ENCODE assay signal across 19 cellular contexts in genomic region chr9:110753734-110754231, GRCh38.
DNase-seq lines count a peak whose midpoint lies in the region; ATAC-seq and TF ChIP-seq lines count a peak whose summit lies in the region.
"Had no signal": no experiment of that assay in that cellular context is flagged by ENCODE, and none has a peak within 500 bp of the region (broad histone marks: within the 10 kb centered on the region; RNA-seq: fewer than 3 reads in every experiment).

No MANE protein-coding gene starts in this region.

- POLR2A ChIA-PET in PC-9 (lab: Charles Lee; ENCODE audit: unreplicated experiment): interaction anchor here (0.7 kb wide), 1 partner anchor 1398 kb away, joined by 3 read pairs; no protein-coding TSS in a partner anchor
- POLR2A ChIA-PET in naive thymus-derived CD4-positive, alpha-beta T cell (lab: Charles Lee): no interaction called here

- no peak overlapping the region for H3K27ac Mint-ChIP-seq in naive thymus-derived CD4-positive, alpha-beta T cell
- H3K27ac Mint-ChIP-seq: dendritic cell treated with granulocyte-macrophage colony-stimulating factor and Interleukin-4, amounts not matched to agents 40 ng/mL and 50 ng/mL, for 4 days had no signal

- no peaks in the 10 kb centered on the region for H3K27me3 ChIP-seq in PC-9 (ENCODE audit: insufficient read depth, low read depth)
- no peaks in the 10 kb centered on the region for H3K27me3 ChIP-seq in gastrocnemius medialis
- no peaks in the 10 kb centered on the region for H3K27me3 ChIP-seq in naive thymus-derived CD4-positive, alpha-beta T cell (ENCODE audit: control insufficient read depth in 2 of 2, insufficient read depth in 2 of 2, low read length in 2 of 2)
- H3K27me3 ChIP-seq in smooth muscle cell (ENCODE audit: low read depth): no peaks in the 10 kb centered on the region
- H3K27me3 ChIP-seq: neutrophil had no signal

- H3K4me1 Mint-ChIP-seq in naive thymus-derived CD4-positive, alpha-beta T cell: no peaks in the 10 kb centered on the region

- H3K79me2 ChIP-seq in PC-9 (ENCODE audit: low read depth) (no peaks in the 10 kb centered on the region), smooth muscle cell (ENCODE audit: low read depth) (no peaks in the 10 kb centered on the region)

- H2AFZ ChIP-seq in PC-9: no peak overlapping the region
- no peak overlapping the region for H2AFZ ChIP-seq in smooth muscle cell (ENCODE audit: low read depth)

- peak; percentile 71 for ATAC-seq in gastrocnemius medialis
- ATAC-seq in naive thymus-derived CD4-positive, alpha-beta T cell: no peak
- ATAC-seq: esophagus mucosa, mucosa of descending colon, right cardiac atrium had no signal

- no peaks in the 10 kb centered on the region for H3K36me3 ChIP-seq in PC-9 (ENCODE audit: low read depth)
- H3K36me3 ChIP-seq in gastrocnemius medialis: no peaks in the 10 kb centered on the region
- H3K36me3 ChIP-seq in naive thymus-derived CD4-positive, alpha-beta T cell (ENCODE audit: control insufficient read depth in 2 of 3, insufficient read depth in 3 of 3, low read length in 3 of 3): no peaks in the 10 kb centered on the region
- no peaks in the 10 kb centered on the region for H3K36me3 ChIP-seq in smooth muscle cell (ENCODE audit: low read depth)
- H3K36me3 ChIP-seq: neutrophil had no signal

- peak overlapping the region; percentile 77 for H3K27ac ChIP-seq in PC-9
- H3K27ac ChIP-seq in gastrocnemius medialis: peak overlapping the region in 1 of 4 donors; percentile 52
- no peak overlapping the region for H3K27ac ChIP-seq in naive thymus-derived CD4-positive, alpha-beta T cell (ENCODE audit: low read depth, low read length)
- H3K27ac ChIP-seq in smooth muscle cell (ENCODE audit: low read depth): no peak overlapping the region
- H3K27ac ChIP-seq: neutrophil had no signal

- WGBS in smooth muscle cell (ENCODE audit: low lambda C conversion rate): 93% methylated on average over 1 of the region's 1 CpG

- H3K9me2 ChIP-seq in PC-9 (ENCODE audit: insufficient read depth): no peaks in the 10 kb centered on the region

- no peak overlapping the region for H3K4me3 Mint-ChIP-seq in naive thymus-derived CD4-positive, alpha-beta T cell
- H3K4me3 Mint-ChIP-seq: dendritic cell treated with granulocyte-macrophage colony-stimulating factor and Interleukin-4, amounts not matched to agents 40 ng/mL and 50 ng/mL, for 4 days had no signal

- CTCF ChIA-PET in PC-9 (lab: Charles Lee): no interaction called here
- CTCF ChIA-PET in naive thymus-derived CD4-positive, alpha-beta T cell (lab: Charles Lee): interaction anchor here (0.6 kb wide), 1 partner anchor 20 kb away, joined by 3 read pairs; no protein-coding TSS in a partner anchor

- H3K4me1 ChIP-seq in PC-9 (replicated peaks; ENCODE audit: insufficient read depth) (peaks cover 35% of the 10 kb centered on the region), gastrocnemius medialis (no peaks in the 10 kb centered on the region), smooth muscle cell (ENCODE audit: low read depth) (no peaks in the 10 kb centered on the region)
- H3K4me1 ChIP-seq in naive thymus-derived CD4-positive, alpha-beta T cell (ENCODE audit: control insufficient read depth in 2 of 2, insufficient read depth in 2 of 2, low read length in 2 of 2): no peaks in the 10 kb centered on the region

- no TSS peak for BruUV-seq in PC-9 (replicated peaks; lab: Mats Ljungman, UMichigan)

- H3K4me3 ChIP-seq in PC-9: no peak overlapping the region
- H3K4me3 ChIP-seq in epithelial cell of esophagus (ENCODE audit: low read length): no peak overlapping the region
- H3K4me3 ChIP-seq in gastrocnemius medialis: no peak overlapping the region
- H3K4me3 ChIP-seq in naive thymus-derived CD4-positive, alpha-beta T cell (ENCODE audit: low read length): no peak overlapping the region
- no peak overlapping the region for H3K4me3 ChIP-seq in smooth muscle cell
- H3K4me3 ChIP-seq: mucosa of descending colon had no signal

- no peak overlapping the region for H3K9ac ChIP-seq in smooth muscle cell (ENCODE audit: low read depth)

- peaks cover 22% of the 10 kb centered on the region for H3F3A ChIP-seq in PC-9 (ENCODE audit: insufficient read depth, low read depth)
- no peaks in the 10 kb centered on the region for H3F3A ChIP-seq in smooth muscle cell (ENCODE audit: low read depth)

- in situ Hi-C loops in gastrocnemius medialis (cut with MboI; ENCODE audit: low sequenced_read_pairs in 4 of 4): no loop called here

- DNase-seq in Daoy (ENCODE audit: low read depth) (peak; percentile 41), PC-9 (no peak), epithelial cell of esophagus (ENCODE audit: low read depth) (peak; percentile 73), gastrocnemius medialis (no peak), RKO (ENCODE audit: low spot score) (no peak), smooth muscle cell (lab: John Stamatoyannopoulos, UW; ENCODE audit: unreplicated experiment) (no peak), midbrain (lab: John Stamatoyannopoulos, UW) (no peak)
- DNase-seq in naive thymus-derived CD4-positive, alpha-beta T cell: no peak
- DNase-seq: activated CD4-positive, alpha-beta T cell treated with anti-CD3 and anti-CD28 coated beads for 1 hour; activated naive CD4-positive, alpha-beta T cell treated with Interleukin-2 at 50 U/mL for 16 hours; left cardiac atrium; mucosa of descending colon; NCI-H1092; right cardiac atrium; SHP77; substantia nigra had no signal

- TF ChIP-seq POLR2A in gastrocnemius medialis (IDR thresholded peaks at IDR 0.05): no peak

- no peaks in the 10 kb centered on the region for H3K27me3 Mint-ChIP-seq in naive thymus-derived CD4-positive, alpha-beta T cell
- H3K27me3 Mint-ChIP-seq: dendritic cell treated with granulocyte-macrophage colony-stimulating factor and Interleukin-4, amounts not matched to agents 40 ng/mL and 50 ng/mL, for 4 days had no signal

- no peak for TF ChIP-seq CTCF in PC-9 (conservative IDR thresholded peaks at IDR 0.05)
- no peak for TF ChIP-seq CTCF in epithelial cell of esophagus (IDR thresholded peaks at IDR 0.05; ENCODE audit: insufficient read depth, low read depth, low read length, missing control alignments)
- no peak for TF ChIP-seq CTCF in gastrocnemius medialis (IDR thresholded peaks at IDR 0.05 in 4 of 5, conservative IDR thresholded peaks at IDR 0.05 in 1 of 5)
- TF ChIP-seq CTCF in smooth muscle cell (IDR thresholded peaks at IDR 0.05; ENCODE audit: borderline replicate concordance, insufficient read depth, poor library complexity, severe bottlenecking): no peak

- H3K4me2 ChIP-seq in PC-9: no peak overlapping the region
- H3K4me2 ChIP-seq in smooth muscle cell: no peak overlapping the region

- no peaks in the 10 kb centered on the region for H3K36me3 Mint-ChIP-seq in naive thymus-derived CD4-positive, alpha-beta T cell

- H4K20me1 ChIP-seq in PC-9 (ENCODE audit: insufficient read depth): no peaks in the 10 kb centered on the region
- no peaks in the 10 kb centered on the region for H4K20me1 ChIP-seq in smooth muscle cell (ENCODE audit: low read depth)

- H3K9me3 ChIP-seq in PC-9 (ENCODE audit: insufficient read depth, low read depth) (peaks cover 24% of the 10 kb centered on the region; the same call in 1 of the 2 replicates), gastrocnemius medialis (no peaks in the 10 kb centered on the region), smooth muscle cell (replicated peaks; ENCODE audit: low read depth) (no peaks in the 10 kb centered on the region)
- H3K9me3 ChIP-seq in naive thymus-derived CD4-positive, alpha-beta T cell (ENCODE audit: control insufficient read depth in 2 of 3, low read length in 3 of 3): no peaks in the 10 kb centered on the region
- H3K9me3 ChIP-seq: mucosa of descending colon, neutrophil had no signal

- H3K9me3 Mint-ChIP-seq in naive thymus-derived CD4-positive, alpha-beta T cell: peaks cover 0 to 10% (median 1%) of the 10 kb centered on the region in 11 donors

- intact Hi-C loops in PC-9 (cut with micrococcal nuclease; ENCODE audit: unreplicated experiment): no loop called here
- intact Hi-C loops in gastrocnemius medialis (cut with DNase I; ENCODE audit: low total_unique reads): no loop called here
- intact Hi-C loops in naive thymus-derived CD4-positive, alpha-beta T cell (cut with micrococcal nuclease): no loop called here

Comparison
In these comparisons a context has a peak if more than half of its experiments do, and no peak if none do; other contexts are left out.
1. DNase-seq: peak in Daoy (single experiment) and epithelial cell of esophagus (single experiment); none in PC-9 (0 of 2), gastrocnemius medialis (0 of 2), naive thymus-derived CD4-positive, alpha-beta T cell (0 of 9), RKO (single experiment), smooth muscle cell (single experiment) and midbrain (single experiment).